In genomic region chr4:135371137-135371536, GRCh38 we compare ENCODE assay signal across 9 cellular contexts.
DNase-seq lines count a peak whose midpoint lies in the region; ATAC-seq and TF ChIP-seq lines count a peak whose summit lies in the region.
"Had no signal": no experiment of that assay in that cellular context is flagged by ENCODE, and none has a peak within 500 bp of the region (broad histone marks: within the 10 kb centered on the region; RNA-seq: fewer than 3 reads in every experiment).

No MANE protein-coding gene starts in this region.

- H3K9me3 Mint-ChIP-seq in activated CD4-positive, alpha-beta T cell treated with anti-CD3 and anti-CD28 coated beads for 36 hours (ENCODE audit: low read depth), result peaks cover 12% of the 10 kb centered on the region
- H3K9me3 Mint-ChIP-seq in neural crest cell, result peaks cover 10% of the 10 kb centered on the region
- peaks cover 5% of the 10 kb centered on the region for H3K9me3 Mint-ChIP-seq in stimulated activated memory B cell treated with anti-CD40 and anti-IgM and Interleukin-4, amounts not matched to agents 10 μg/mL and 1 μg/mL and 100 μg/mL, for 72 hours

- H3K4me3 Mint-ChIP-seq in activated CD4-positive, alpha-beta T cell treated with anti-CD3 and anti-CD28 coated beads for 36 hours, result no peak overlapping the region
- no peak overlapping the region for H3K4me3 Mint-ChIP-seq in neural crest cell
- H3K4me3 Mint-ChIP-seq in stimulated activated memory B cell treated with anti-CD40 and anti-IgM and Interleukin-4, amounts not matched to agents 10 μg/mL and 1 μg/mL and 100 μg/mL, for 72 hours, result no peak overlapping the region

- DNase-seq in activated CD4-positive, alpha-beta T cell treated with anti-CD3 and anti-CD28 coated beads for 36 hours, result peak; percentile 26
- no peak for DNase-seq in activated CD4-positive, alpha-beta T cell treated with anti-CD3 and anti-CD28 coated beads for 4 hours
- DNase-seq in SK-MEL-5 (ENCODE audit: low read depth, low spot score), result peak; percentile 46
- peak; percentile 6 for DNase-seq in neural crest cell (ENCODE audit: low read depth, low spot score)
- DNase-seq in NCI-H2227 (lab: John Stamatoyannopoulos, UW; ENCODE audit: unreplicated experiment), result no peak
- no peak for DNase-seq in NCI-H146 treated with DMSO at 0.1 percent for 48 hours (lab: John Stamatoyannopoulos, UW; ENCODE audit: unreplicated experiment)
- DNase-seq: NCI-H446 treated with DMSO at 0.1 percent for 48 hours had no signal

- intact Hi-C loops in activated CD4-positive, alpha-beta T cell treated with anti-CD3 and anti-CD28 coated beads for 36 hours (cut with DNase I, micrococcal nuclease), result no loop called here

- CTCF ChIA-PET in activated CD4-positive, alpha-beta T cell treated with anti-CD3 and anti-CD28 coated beads for 36 hours (lab: Charles Lee), result no interaction called here

- in situ Hi-C loops in SK-MEL-5 (cut with HindIII; ENCODE audit: low pct_unique_long_range_greater_than_20kb, low sequenced_read_pairs), result no loop called here

- no peaks in the 10 kb centered on the region for H3K27me3 Mint-ChIP-seq in activated CD4-positive, alpha-beta T cell treated with anti-CD3 and anti-CD28 coated beads for 36 hours
- no peaks in the 10 kb centered on the region for H3K27me3 Mint-ChIP-seq in neural crest cell (ENCODE audit: low read depth)
- H3K27me3 Mint-ChIP-seq in stimulated activated memory B cell treated with anti-CD40 and anti-IgM and Interleukin-4, amounts not matched to agents 10 μg/mL and 1 μg/mL and 100 μg/mL, for 72 hours, result no peaks in the 10 kb centered on the region

- peak; percentile 33 for TF ChIP-seq CTCF in neural crest cell (conservative IDR thresholded peaks at IDR 0.05)

- H3K27ac Mint-ChIP-seq in activated CD4-positive, alpha-beta T cell treated with anti-CD3 and anti-CD28 coated beads for 36 hours, result no peak overlapping the region
- H3K27ac Mint-ChIP-seq in neural crest cell (ENCODE audit: unreplicated experiment), result no peak overlapping the region
- H3K27ac Mint-ChIP-seq in stimulated activated memory B cell treated with anti-CD40 and anti-IgM and Interleukin-4, amounts not matched to agents 10 μg/mL and 1 μg/mL and 100 μg/mL, for 72 hours, result no peak overlapping the region

- POLR2A ChIA-PET in activated CD4-positive, alpha-beta T cell treated with anti-CD3 and anti-CD28 coated beads for 36 hours (lab: Charles Lee), result no interaction called here

- H3K36me3 Mint-ChIP-seq in activated CD4-positive, alpha-beta T cell treated with anti-CD3 and anti-CD28 coated beads for 36 hours (ENCODE audit: low read depth), result no peaks in the 10 kb centered on the region
- H3K36me3 Mint-ChIP-seq in neural crest cell (ENCODE audit: low read depth), result peaks cover 3% of the 10 kb centered on the region
- H3K36me3 Mint-ChIP-seq in stimulated activated memory B cell treated with anti-CD40 and anti-IgM and Interleukin-4, amounts not matched to agents 10 μg/mL and 1 μg/mL and 100 μg/mL, for 72 hours, result no peaks in the 10 kb centered on the region

- H3K4me1 Mint-ChIP-seq in activated CD4-positive, alpha-beta T cell treated with anti-CD3 and anti-CD28 coated beads for 36 hours, result no peaks in the 10 kb centered on the region
- H3K4me1 Mint-ChIP-seq in neural crest cell, result no peaks in the 10 kb centered on the region
- H3K4me1 Mint-ChIP-seq in stimulated activated memory B cell treated with anti-CD40 and anti-IgM and Interleukin-4, amounts not matched to agents 10 μg/mL and 1 μg/mL and 100 μg/mL, for 72 hours, result no peaks in the 10 kb centered on the region

- ATAC-seq in activated CD4-positive, alpha-beta T cell treated with anti-CD3 and anti-CD28 coated beads for 36 hours, result no peak
- peak; percentile 53 for ATAC-seq in HG03342 (IDR thresholded peaks at IDR 0.05; ENCODE audit: unreplicated experiment)
- ATAC-seq in stimulated activated memory B cell treated with anti-CD40 and anti-IgM and Interleukin-4, amounts not matched to agents 10 μg/mL and 1 μg/mL and 100 μg/mL, for 72 hours, result no peak

Comparison
In these comparisons a context has a peak if more than half of its experiments do, and no peak if none do; other contexts are left out.
1. DNase-seq: peak in activated CD4-positive, alpha-beta T cell treated with anti-CD3 and anti-CD28 coated beads for 36 hours (single experiment), SK-MEL-5 (single experiment) and neural crest cell (single experiment); none in activated CD4-positive, alpha-beta T cell treated with anti-CD3 and anti-CD28 coated beads for 4 hours (0 of 2), NCI-H2227 (single experiment) and NCI-H146 treated with DMSO at 0.1 percent for 48 hours (single experiment).